In the genomic region with DNA sequence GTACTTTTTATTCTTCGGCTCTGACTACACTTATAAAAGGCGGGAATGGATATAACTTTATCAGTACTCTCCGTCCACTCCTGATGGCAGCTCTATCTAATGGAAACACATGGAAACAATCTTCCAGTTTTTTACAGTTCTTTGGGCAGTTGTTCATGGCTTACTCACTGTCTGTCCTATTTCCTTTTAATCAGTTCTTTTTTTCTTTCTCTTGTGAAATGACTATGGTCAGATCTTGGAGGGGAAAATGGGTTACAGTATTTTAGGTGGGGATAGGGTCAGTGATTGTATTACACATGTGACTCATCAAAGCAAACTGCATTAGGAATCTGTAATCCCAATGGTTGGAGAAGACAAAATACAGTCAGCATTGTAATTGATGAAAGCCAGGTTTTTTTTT, we compare ENCODE assay signal across 2 cellular contexts.
TF ChIP-seq lines count a peak whose summit lies in the region.

No MANE protein-coding gene starts in this region.

TF ChIP-seq in IMR-90, 13 proteins besides CTCF, POLR2A, EP300 and RAD21:
- TF ChIP-seq CEBPB (IDR thresholded peaks at IDR 0.05; ENCODE audit: low read depth, low read length) (peak; percentile 74), RFX5 (IDR thresholded peaks at IDR 0.05; ENCODE audit: low read depth, low read length) (no peak), MXI1 (IDR thresholded peaks at IDR 0.05; ENCODE audit: borderline replicate concordance, low read depth, low read length) (no peak), BHLHE40 (IDR thresholded peaks at IDR 0.05; ENCODE audit: low read depth, low read length) (no peak), MAZ (IDR thresholded peaks at IDR 0.05; ENCODE audit: borderline replicate concordance, low read depth, low read length) (no peak), FOS (IDR thresholded peaks at IDR 0.05; ENCODE audit: low read depth, low read length) (peak; percentile 64), CHD1 (IDR thresholded peaks at IDR 0.05; ENCODE audit: low read depth, low read length) (no peak)

TF ChIP-seq in WTC11, 78 proteins besides CTCF, POLR2A, EP300 and RAD21:
- no peak for TF ChIP-seq GTF2I (CRISPR knock-in tag; conservative IDR thresholded peaks at IDR 0.05)
- TF ChIP-seq, protein P1, sequence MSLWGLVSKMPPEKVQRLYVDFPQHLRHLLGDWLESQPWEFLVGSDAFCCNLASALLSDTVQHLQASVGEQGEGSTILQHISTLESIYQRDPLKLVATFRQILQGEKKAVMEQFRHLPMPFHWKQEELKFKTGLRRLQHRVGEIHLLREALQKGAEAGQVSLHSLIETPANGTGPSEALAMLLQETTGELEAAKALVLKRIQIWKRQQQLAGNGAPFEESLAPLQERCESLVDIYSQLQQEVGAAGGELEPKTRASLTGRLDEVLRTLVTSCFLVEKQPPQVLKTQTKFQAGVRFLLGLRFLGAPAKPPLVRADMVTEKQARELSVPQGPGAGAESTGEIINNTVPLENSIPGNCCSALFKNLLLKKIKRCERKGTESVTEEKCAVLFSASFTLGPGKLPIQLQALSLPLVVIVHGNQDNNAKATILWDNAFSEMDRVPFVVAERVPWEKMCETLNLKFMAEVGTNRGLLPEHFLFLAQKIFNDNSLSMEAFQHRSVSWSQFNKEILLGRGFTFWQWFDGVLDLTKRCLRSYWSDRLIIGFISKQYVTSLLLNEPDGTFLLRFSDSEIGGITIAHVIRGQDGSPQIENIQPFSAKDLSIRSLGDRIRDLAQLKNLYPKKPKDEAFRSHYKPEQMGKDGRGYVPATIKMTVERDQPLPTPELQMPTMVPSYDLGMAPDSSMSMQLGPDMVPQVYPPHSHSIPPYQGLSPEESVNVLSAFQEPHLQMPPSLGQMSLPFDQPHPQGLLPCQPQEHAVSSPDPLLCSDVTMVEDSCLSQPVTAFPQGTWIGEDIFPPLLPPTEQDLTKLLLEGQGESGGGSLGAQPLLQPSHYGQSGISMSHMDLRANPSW (CRISPR knock-in tag; conservative IDR thresholded peaks at IDR 0.05; ENCODE audit: low read depth), result no peak
